ENCODE assay signal across 2 cellular contexts in genomic region chr17:41160190-41160589, GRCh38. TPM values are rescaled to one million over a fixed set of nuclear protein-coding genes. Genes with fewer than 3 reads are reported as not detected.
"Had no signal": no experiment of that assay in that cellular context is flagged by ENCODE, and none has a peak within 500 bp of the region (broad histone marks: within the 10 kb centered on the region; RNA-seq: fewer than 3 reads in every experiment).

No MANE protein-coding gene starts in this region.

RNA-seq across cellular contexts. Expression of gene KRTAP4-4, which starts 0.4 kb away (rescaled TPM):
- total RNA-seq: G401, GM12878 had no signal
- polyA plus RNA-seq: GM12878 had no signal

RNA-seq across cellular contexts. Expression of gene KRTAP4-3, which starts 7.8 kb away (rescaled TPM):
- total RNA-seq: G401, GM12878 had no signal
- polyA plus RNA-seq: GM12878 had no signal

RNA-seq across cellular contexts. Expression of gene KRTAP4-5, which starts 10.6 kb away (rescaled TPM):
- total RNA-seq: G401, GM12878 had no signal
- polyA plus RNA-seq: GM12878 had no signal

RNA-seq across cellular contexts. Expression of gene KRTAP4-2, which starts 17.8 kb away (rescaled TPM):
- total RNA-seq: G401, GM12878 had no signal
- polyA plus RNA-seq: GM12878 had no signal

RNA-seq across cellular contexts. Expression of gene KRTAP4-6, which starts 19.8 kb away (rescaled TPM):
- total RNA-seq: G401, GM12878 had no signal
- polyA plus RNA-seq: GM12878 had no signal
